ENCODE assay signal across 17 cellular contexts in the genomic region with DNA sequence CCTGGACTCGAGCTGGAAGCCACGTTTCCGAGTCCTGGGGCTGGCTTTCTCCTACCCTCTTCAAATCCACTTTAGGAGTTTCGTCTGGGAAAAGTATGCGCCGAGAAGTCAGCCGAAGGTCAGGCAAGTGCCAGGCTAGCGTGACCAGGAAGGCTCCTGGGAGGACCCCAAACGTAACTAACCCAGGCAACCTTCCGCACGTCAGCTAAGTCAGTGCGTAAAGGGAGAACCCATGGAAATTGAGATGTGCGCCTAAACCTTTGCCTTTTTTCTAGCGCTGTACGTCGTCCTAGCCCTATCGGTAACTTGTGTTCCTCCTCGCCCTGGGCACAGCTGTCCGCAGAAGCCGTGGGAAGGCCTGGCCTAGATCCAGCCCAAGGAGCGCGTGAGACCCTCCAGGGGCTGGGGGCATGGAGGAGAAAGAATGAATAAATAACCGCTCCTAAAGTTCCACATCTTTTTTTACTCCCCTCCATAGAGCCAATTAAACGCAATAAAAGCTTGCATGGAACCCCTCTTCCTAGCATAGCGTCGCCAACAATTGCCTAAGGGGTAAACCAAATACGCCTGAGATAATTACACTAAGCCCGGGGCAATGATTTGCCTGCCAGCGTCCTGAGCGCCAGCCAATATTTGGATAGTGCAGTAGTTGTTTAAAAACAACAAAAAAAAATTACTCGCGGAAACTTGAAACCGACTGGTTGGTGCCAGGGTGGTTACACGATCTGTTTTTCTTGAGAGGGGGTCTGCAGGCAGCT. TPM values are rescaled to one million over a fixed set of nuclear protein-coding genes. Genes with fewer than 3 reads are reported as not detected.
A peak's percentile ranks its signal among the peaks of the same experiment; 100 is the strongest.
DNase-seq lines count a peak whose midpoint lies in the region; ATAC-seq, FAIRE-seq and TF ChIP-seq lines count a peak whose summit lies in the region.
"Had no signal": no experiment of that assay in that cellular context is flagged by ENCODE, and none has a peak within 500 bp of the region (broad histone marks: within the 10 kb centered on the region; RNA-seq: fewer than 3 reads in every experiment).

No MANE protein-coding gene starts in this region.

- H3K4me3 ChIP-seq in IMR-90 (ENCODE audit: insufficient read depth, low read depth, low read length) (no peak overlapping the region), HepG2 (replicated peaks in 1 of 3; ENCODE audit: insufficient read depth in 1 of 3, low read depth in 2 of 3, low read length in 3 of 3) (no peak overlapping the region), esophagus squamous epithelium (peak overlapping the region in 1 of 4 donors; percentile 35)

- TF ChIP-seq CTCF in IMR-90 (conservative IDR thresholded peaks at IDR 0.05; ENCODE audit: low read depth, low read length) = no peak
- no peak for TF ChIP-seq CTCF in osteocyte (IDR thresholded peaks at IDR 0.05)
- no peak for TF ChIP-seq CTCF in HepG2 (CRISPR knock-in tag; IDR thresholded peaks at IDR 0.05)
- no peak for TF ChIP-seq CTCF in esophagus squamous epithelium (IDR thresholded peaks at IDR 0.05)

- no peak for TF ChIP-seq EP300 in HepG2 (IDR thresholded peaks at IDR 0.05; ENCODE audit: low read depth in 2 of 2, low read length in 2 of 2)
- no peak for TF ChIP-seq EP300 in HepG2 (CRISPR knock-in tag; IDR thresholded peaks at IDR 0.05; ENCODE audit: borderline replicate concordance)

- dilution Hi-C loops in IMR-90 (cut with HindIII; ENCODE audit: low sequenced_read_pairs, unreplicated experiment) = no loop called here

- no peak overlapping the region for H2AK9ac ChIP-seq in IMR-90 (replicated peaks; ENCODE audit: low read depth, low read length, poor library complexity)

- H3K36me3 ChIP-seq in IMR-90 (ENCODE audit: control insufficient read depth, insufficient read depth, low read length) (no peaks in the 10 kb centered on the region), HepG2 (replicated peaks in 1 of 2; ENCODE audit: control insufficient read depth in 1 of 2, insufficient read depth in 2 of 2, low read length in 2 of 2) (no peaks in the 10 kb centered on the region), esophagus squamous epithelium (no peaks in the 10 kb centered on the region)

- H3K4me2 ChIP-seq in IMR-90 (ENCODE audit: low read depth, low read length) (no peak overlapping the region), HepG2 (ENCODE audit: low read depth, low read length) (no peak overlapping the region)

- H2BK120ac ChIP-seq in IMR-90 (ENCODE audit: low read depth, low read length) = no peak overlapping the region

- H3K4me3 Mint-ChIP-seq in T-helper 2 cell treated with Interferon-gamma antibody and Interleukin-4, amounts not matched to agents 5 μg/mL and 100 μg/mL, for 36 hours = no peak overlapping the region
- no peak overlapping the region for H3K4me3 Mint-ChIP-seq in activated T-helper 2 cell treated with anti-CD3 and anti-CD28 coated beads, Interferon-gamma antibody, Interleukin-2, Interleukin-4, amounts not matched to agents 10 μg/mL and 5 μg/mL and 100 μg/mL, durations not matched to agents 14 hours and 24 hours and 36 hours (ENCODE audit: low read depth)
- H3K4me3 Mint-ChIP-seq in osteocyte (ENCODE audit: unreplicated experiment) = peak overlapping the region; percentile 10
- H3K4me3 Mint-ChIP-seq: natural killer cell had no signal

- no peak for FAIRE-seq in HepG2 (lab: Jason Lieb, UNC)
- FAIRE-seq: islet of Langerhans had no signal

- H3K27me3 ChIP-seq in IMR-90 (ENCODE audit: control insufficient read depth, insufficient read depth, low read length) = peaks cover 87% of the 10 kb centered on the region
- peaks cover 6 to 78% of the 10 kb centered on the region in 2 experiments for H3K27me3 ChIP-seq in HepG2 (ENCODE audit: control insufficient read depth in 1 of 2, insufficient read depth in 2 of 2, low read length in 2 of 2)
- H3K27me3 ChIP-seq in esophagus squamous epithelium = peaks cover 41 to 100% (median 67%) of the 10 kb centered on the region in 4 donors

- in situ Hi-C loops in IMR-90 (cut with MboI; ENCODE audit: low sequenced_read_pairs) = no loop called here
- in situ Hi-C loops in HepG2 (cut with HindIII; ENCODE audit: extremely low pct_ligation_motif_present, low pct_unique_long_range_greater_than_20kb) = no loop called here

- no peaks in the 10 kb centered on the region for H3K36me3 Mint-ChIP-seq in T-helper 2 cell treated with Interferon-gamma antibody and Interleukin-4, amounts not matched to agents 5 μg/mL and 100 μg/mL, for 36 hours (ENCODE audit: low read depth)
- H3K36me3 Mint-ChIP-seq in activated T-helper 2 cell treated with anti-CD3 and anti-CD28 coated beads, Interferon-gamma antibody, Interleukin-2, Interleukin-4, amounts not matched to agents 10 μg/mL and 5 μg/mL and 100 μg/mL, durations not matched to agents 14 hours and 24 hours and 36 hours (ENCODE audit: low read depth) = peaks cover 3% of the 10 kb centered on the region
- no peaks in the 10 kb centered on the region for H3K36me3 Mint-ChIP-seq in osteocyte (ENCODE audit: unreplicated experiment)
- H3K36me3 Mint-ChIP-seq: natural killer cell had no signal

- no peak overlapping the region for H2BK15ac ChIP-seq in IMR-90 (ENCODE audit: low read depth, low read length)

- peak overlapping the region; percentile 57 for H3K27ac Mint-ChIP-seq in T-helper 2 cell treated with Interferon-gamma antibody and Interleukin-4, amounts not matched to agents 5 μg/mL and 100 μg/mL, for 36 hours
- peak overlapping the region; percentile 17 for H3K27ac Mint-ChIP-seq in activated T-helper 2 cell treated with anti-CD3 and anti-CD28 coated beads, Interferon-gamma antibody, Interleukin-2, Interleukin-4, amounts not matched to agents 10 μg/mL and 5 μg/mL and 100 μg/mL, durations not matched to agents 14 hours and 24 hours and 36 hours
- H3K27ac Mint-ChIP-seq in osteocyte (ENCODE audit: unreplicated experiment) = no peak overlapping the region
- H3K27ac Mint-ChIP-seq: natural killer cell had no signal

- ATAC-seq in IMR-90 (ENCODE audit: low read depth) = no peak
- ATAC-seq in HepG2 = no peak
- no peak for ATAC-seq in HG03460 (IDR thresholded peaks at IDR 0.05; ENCODE audit: unreplicated experiment)
- ATAC-seq: natural killer cell had no signal

- H3K56ac ChIP-seq in IMR-90 (ENCODE audit: extremely low read depth, insufficient read depth, low read length) = no peak overlapping the region

- POLR2A ChIA-PET in IMR-90 (lab: Charles Lee; ENCODE audit: unreplicated experiment) (no interaction called here), HepG2 (lab: Yijun Ruan, JAX) (no interaction called here)

- H3K4ac ChIP-seq in IMR-90 (ENCODE audit: low read depth, low read length) = no peak overlapping the region

- TF ChIP-seq POLR2A in IMR-90 (IDR thresholded peaks at IDR 0.05; ENCODE audit: low read depth, low read length) = no peak
- TF ChIP-seq POLR2A in HepG2 (IDR thresholded peaks at IDR 0.05; ENCODE audit: insufficient read depth in 1 of 2, low read depth in 2 of 2, low read length in 2 of 2) = no peak
- no peak for TF ChIP-seq POLR2A in esophagus squamous epithelium (IDR thresholded peaks at IDR 0.05)

- H3K9ac ChIP-seq in IMR-90 (ENCODE audit: low read depth, low read length) (no peak overlapping the region), HepG2 (ENCODE audit: insufficient read depth, low read depth, low read length) (no peak overlapping the region)

- BruUV-seq in IMR-90 (replicated peaks; lab: Mats Ljungman, UMichigan) (no TSS peak), HepG2 (replicated peaks; lab: Mats Ljungman, UMichigan) (no TSS peak)

- no peaks in the 10 kb centered on the region for H3K9me3 Mint-ChIP-seq in T-helper 2 cell treated with Interferon-gamma antibody and Interleukin-4, amounts not matched to agents 5 μg/mL and 100 μg/mL, for 36 hours
- H3K9me3 Mint-ChIP-seq in activated T-helper 2 cell treated with anti-CD3 and anti-CD28 coated beads, Interferon-gamma antibody, Interleukin-2, Interleukin-4, amounts not matched to agents 10 μg/mL and 5 μg/mL and 100 μg/mL, durations not matched to agents 14 hours and 24 hours and 36 hours = no peaks in the 10 kb centered on the region
- no peaks in the 10 kb centered on the region for H3K9me3 Mint-ChIP-seq in osteocyte (ENCODE audit: unreplicated experiment)
- H3K9me3 Mint-ChIP-seq: natural killer cell had no signal

- CTCF ChIA-PET in IMR-90 (lab: Yijun Ruan, JAX) (interaction anchor here (0.6 kb wide), 1 partner anchor 18 kb away, joined by 3 read pairs; no protein-coding TSS in a partner anchor), HepG2 (lab: Yijun Ruan, JAX; ENCODE audit: low intra/inter-chr PET ratio, low total read pairs) (no interaction called here)

- H3K9me3 ChIP-seq in IMR-90 (ENCODE audit: control insufficient read depth, insufficient read depth, low read length) (peaks cover 7% of the 10 kb centered on the region), HepG2 (ENCODE audit: low read length) (no peaks in the 10 kb centered on the region), esophagus squamous epithelium (no peaks in the 10 kb centered on the region)

- H3K79me2 ChIP-seq in HepG2 (ENCODE audit: insufficient read depth, low read length) = no peaks in the 10 kb centered on the region

- no peak overlapping the region for H2BK20ac ChIP-seq in IMR-90 (ENCODE audit: low read depth, low read length)

- H3K27ac ChIP-seq in IMR-90 (ENCODE audit: insufficient read depth, low read length) (no peak overlapping the region), HepG2 (ENCODE audit: extremely low read length, insufficient read depth, low read length) (no peak overlapping the region), esophagus squamous epithelium (no peak overlapping the region)

- H2BK5ac ChIP-seq in IMR-90 (ENCODE audit: low read depth, low read length, poor library complexity, severe bottlenecking) = no peak overlapping the region

- H3K27me3 Mint-ChIP-seq in T-helper 2 cell treated with Interferon-gamma antibody and Interleukin-4, amounts not matched to agents 5 μg/mL and 100 μg/mL, for 36 hours (ENCODE audit: low read depth) = peaks cover 85% of the 10 kb centered on the region
- H3K27me3 Mint-ChIP-seq in activated T-helper 2 cell treated with anti-CD3 and anti-CD28 coated beads, Interferon-gamma antibody, Interleukin-2, Interleukin-4, amounts not matched to agents 10 μg/mL and 5 μg/mL and 100 μg/mL, durations not matched to agents 14 hours and 24 hours and 36 hours (ENCODE audit: low read depth) = peaks cover 83% of the 10 kb centered on the region
- H3K27me3 Mint-ChIP-seq in osteocyte (ENCODE audit: unreplicated experiment) = peaks cover 93% of the 10 kb centered on the region

- H3K9me1 ChIP-seq in IMR-90 (ENCODE audit: insufficient read depth, low read length) = no peaks in the 10 kb centered on the region

- H3K23ac ChIP-seq in IMR-90 (ENCODE audit: low read depth, low read length) = no peak overlapping the region

- H4K20me1 ChIP-seq in IMR-90 (ENCODE audit: insufficient read depth, low read length) = no peaks in the 10 kb centered on the region
- no peaks in the 10 kb centered on the region for H4K20me1 ChIP-seq in HepG2 (ENCODE audit: insufficient read depth, low read length)

- H4K8ac ChIP-seq in IMR-90 (ENCODE audit: low read depth in 2 of 2, low read length in 2 of 2) = no peak overlapping the region

- TF ChIP-seq RAD21 in IMR-90 (IDR thresholded peaks at IDR 0.05; ENCODE audit: low read length) (no peak), HepG2 (CRISPR knock-in tag; IDR thresholded peaks at IDR 0.05) (no peak)

- peak overlapping the region; percentile 61 for H2AFZ ChIP-seq in IMR-90 (replicated peaks; ENCODE audit: low read length, poor library complexity)
- H2AFZ ChIP-seq in HepG2 (ENCODE audit: low read length) = no peak overlapping the region

- intact Hi-C loops in IMR-90 (cut with micrococcal nuclease) = no loop called here
- intact Hi-C loops in activated T-helper 2 cell treated with anti-CD3 and anti-CD28 coated beads, Interferon-gamma antibody, Interleukin-2, Interleukin-4, amounts not matched to agents 10 μg/mL and 5 μg/mL and 100 μg/mL, durations not matched to agents 14 hours and 24 hours and 36 hours (cut with micrococcal nuclease) = no loop called here
- intact Hi-C loops in HepG2 (cut with micrococcal nuclease; ENCODE audit: unreplicated experiment) = no loop called here
- intact Hi-C loops in esophagus squamous epithelium (cut with DNase I) = no loop called here

- 18% methylated on average over 5 of the region's 34 CpGs; no CpG with 5 or more reads in 1 of the 2 experiments for WGBS in IMR-90 (ENCODE audit: extremely low coverage in 2 of 2, insufficient read length in 1 of 2), 2 experiments
- 29% methylated on average over 33 of the region's 34 CpGs for WGBS in HepG2 (ENCODE audit: low lambda C conversion rate)
- WGBS in esophagus squamous epithelium, 2 donors = 4 to 11% methylated on average over 25 to 34 of the region's 34 CpGs

- H3K14ac ChIP-seq in IMR-90 (replicated peaks; ENCODE audit: low read depth, low read length) = no peak overlapping the region

- H3K4me1 Mint-ChIP-seq in T-helper 2 cell treated with Interferon-gamma antibody and Interleukin-4, amounts not matched to agents 5 μg/mL and 100 μg/mL, for 36 hours (ENCODE audit: low read depth) = peaks cover 5% of the 10 kb centered on the region
- H3K4me1 Mint-ChIP-seq in activated T-helper 2 cell treated with anti-CD3 and anti-CD28 coated beads, Interferon-gamma antibody, Interleukin-2, Interleukin-4, amounts not matched to agents 10 μg/mL and 5 μg/mL and 100 μg/mL, durations not matched to agents 14 hours and 24 hours and 36 hours (ENCODE audit: low read depth) = peaks cover 7% of the 10 kb centered on the region
- H3K4me1 Mint-ChIP-seq in osteocyte (ENCODE audit: unreplicated experiment) = peaks cover 42% of the 10 kb centered on the region

- H3K18ac ChIP-seq in IMR-90 (ENCODE audit: low read depth, low read length) = no peak overlapping the region

- H4K5ac ChIP-seq in IMR-90 (ENCODE audit: low read depth, low read length) = no peak overlapping the region

- no peaks in the 10 kb centered on the region for H3K79me1 ChIP-seq in IMR-90 (ENCODE audit: low read depth in 1 of 2, low read length in 2 of 2)

- H4K91ac ChIP-seq in IMR-90 (ENCODE audit: insufficient read depth, low read depth, low read length) = no peak overlapping the region

- H2AK5ac ChIP-seq in IMR-90 (ENCODE audit: low read depth, low read length) = no peak overlapping the region

- no peak for DNase-seq in T-helper 2 cell treated with Interferon-gamma antibody and Interleukin-4, amounts not matched to agents 5 μg/mL and 100 μg/mL, for 36 hours (ENCODE audit: low spot score)
- DNase-seq in T-helper 2 cell (no peak), IMR-90 (no peak), osteocyte (ENCODE audit: extremely low spot score, unreplicated experiment) (peak; percentile 54), HepG2 (ENCODE audit: low spot score) (no peak), esophagus squamous epithelium (lab: John Stamatoyannopoulos, UW) (no peak)
- no peak for DNase-seq in activated T-helper 2 cell treated with anti-CD3 and anti-CD28 coated beads, Interferon-gamma antibody, Interleukin-2, Interleukin-4, amounts not matched to agents 10 μg/mL and 5 μg/mL and 100 μg/mL, durations not matched to agents 14 hours and 24 hours and 36 hours (ENCODE audit: low spot score)
- DNase-seq: activated CD4-positive, alpha-beta T cell treated with anti-CD3 and anti-CD28 coated beads, Interleukin-2, amount 50 U/mL, for 48 hours; anterior cingulate cortex; natural killer cell; NCI-H1417 treated with DMSO at 0.1 percent for 48 hours; Right ventricle myocardium superior; stimulated activated CD4-positive, alpha-beta T cell treated with anti-CD3 and anti-CD28 coated beads, Interleukin-2, amount 100 ng/mL, for 24 hours had no signal

- H3K4me1 ChIP-seq in IMR-90 (ENCODE audit: control insufficient read depth, insufficient read depth, low read length) = no peaks in the 10 kb centered on the region
- H3K4me1 ChIP-seq in HepG2 (ENCODE audit: insufficient read depth, low read length) = no peaks in the 10 kb centered on the region
- H3K4me1 ChIP-seq in esophagus squamous epithelium = peaks cover 12 to 66% (median 24%) of the 10 kb centered on the region in 3 donors

RNA-seq across cellular contexts. Expression of gene FOXB2, which starts 4.0 kb away (rescaled TPM):
- total RNA-seq in IMR-90 (2012; rRNA removed) = not detected in 2 replicates
- polyA plus RNA-seq in IMR-90 (2012; rRNA removed) = not detected in 2 replicates
- polyA plus RNA-seq in IMR-90 (2012; cell fraction: cytosol; rRNA removed) = not detected in 2 replicates
- not detected in 2 replicates for polyA plus RNA-seq in IMR-90 (2012; cell fraction: nucleus; rRNA removed; ENCODE audit: low replicate concordance)
- total RNA-seq in activated T-helper 2 cell treated with anti-CD3 and anti-CD28 coated beads, Interferon-gamma antibody, Interleukin-2, Interleukin-4, amounts not matched to agents 10 μg/mL and 5 μg/mL and 100 μg/mL, durations not matched to agents 14 hours and 24 hours and 36 hours = not detected in 2 replicates
- not detected in 2 replicates for total RNA-seq in osteocyte
- total RNA-seq in HepG2 (2016; rRNA removed; fragmentation: Illumina TruSeq; extraction: Trizol) = not detected in 2 replicates
- not detected in 2 replicates for total RNA-seq in HepG2 (2016; cell fraction: cytosol; rRNA removed; fragmentation: Illumina TruSeq; extraction: Trizol; ENCODE audit: low read depth)
- total RNA-seq in HepG2 (2016; cell fraction: insoluble cytoplasmic fraction; rRNA removed; fragmentation: Illumina TruSeq; extraction: Trizol) = not detected in 2 replicates
- total RNA-seq in HepG2 (2016; cell fraction: membrane; rRNA removed; fragmentation: Illumina TruSeq; extraction: Trizol) = not detected in 2 replicates
- total RNA-seq in HepG2 (2016; cell fraction: nucleus; rRNA removed; fragmentation: Illumina TruSeq; extraction: Trizol) = not detected in 2 replicates
- not detected in 2 replicates for polyA plus RNA-seq in HepG2 (2011; rRNA removed)
- polyA plus RNA-seq in HepG2 (2011; cell fraction: cytosol; rRNA removed) = not detected in 2 replicates
- polyA plus RNA-seq in HepG2 (2011; cell fraction: nucleus; rRNA removed) = not detected in 2 replicates
- polyA plus RNA-seq in HepG2 (2012) = not detected in 2 replicates
- not detected in 2 replicates for polyA plus RNA-seq in HepG2 (2016; cell fraction: cytosol; fragmentation: Illumina TruSeq; extraction: Trizol; ENCODE audit: low read depth)
- polyA plus RNA-seq in HepG2 (2016; cell fraction: insoluble cytoplasmic fraction; fragmentation: Illumina TruSeq; extraction: Trizol; ENCODE audit: low read depth) = not detected in 2 replicates
- polyA plus RNA-seq in HepG2 (2016; cell fraction: membrane; fragmentation: Illumina TruSeq; extraction: Trizol; ENCODE audit: low read depth) = not detected in 2 replicates
- not detected in 2 replicates for polyA plus RNA-seq in HepG2 (2016; cell fraction: nucleus; fragmentation: Illumina TruSeq; extraction: Trizol; ENCODE audit: insufficient read depth, low read depth)
- not detected in 2 replicates for polyA minus RNA-seq in HepG2 (2011; rRNA and poly(A)+ RNA removed; ENCODE audit: low replicate concordance)
- not detected in 2 replicates for polyA minus RNA-seq in HepG2 (2011; cell fraction: cytosol; rRNA and poly(A)+ RNA removed)
- polyA minus RNA-seq in HepG2 (2011; cell fraction: nucleus; rRNA and poly(A)+ RNA removed) = not detected in 2 replicates
- not detected for total RNA-seq in esophagus squamous epithelium
- total RNA-seq: epithelial cell of proximal tubule, natural killer cell, Right ventricle myocardium superior, subcutaneous adipose tissue had no signal
